In the genomic region with DNA sequence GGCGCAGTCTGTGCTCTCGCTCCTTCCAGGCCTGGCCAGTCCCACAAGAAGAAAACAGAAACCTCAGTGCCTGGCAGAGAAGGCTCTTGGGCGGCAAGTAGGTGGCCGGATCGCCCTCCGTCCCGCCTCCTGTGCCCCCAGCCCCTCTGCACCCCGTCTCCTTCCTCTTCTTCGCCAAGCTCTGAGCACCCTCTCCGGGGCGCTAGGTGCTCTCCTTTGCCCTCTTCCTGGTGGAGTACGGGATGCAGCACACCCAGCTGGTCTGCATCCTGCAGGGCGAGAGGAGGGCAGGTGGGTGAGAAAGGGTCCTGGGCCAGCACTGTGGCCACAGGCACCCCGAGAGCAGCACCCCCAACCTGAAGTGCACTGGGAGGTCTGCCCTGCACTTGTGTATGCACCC, we compare ENCODE assay signal across 26 cellular contexts. TPM values are rescaled to one million over a fixed set of nuclear protein-coding genes. Genes with fewer than 3 reads are reported as not detected.
"Had no signal": no experiment of that assay in that cellular context is flagged by ENCODE, and none has a peak within 500 bp of the region (broad histone marks: within the 10 kb centered on the region; RNA-seq: fewer than 3 reads in every experiment).

No MANE protein-coding gene starts in this region.

- H3K36me3 ChIP-seq: left lung had no signal

- DNase-seq: activated CD4-positive, alpha-beta memory T cell treated with anti-CD3 and anti-CD28 coated beads, Interleukin-2, amount 10 ng/mL, durations not matched to agents 7 days and 5 days; activated CD4-positive, alpha-beta T cell treated with anti-CD3 and anti-CD28 coated beads for 1 hour; activated CD4-positive, alpha-beta T cell treated with anti-CD3 and anti-CD28 coated beads, Interleukin-2, amount 10 ng/mL, durations not matched to agents 7 days and 5 days; activated CD8-positive, alpha-beta memory T cell treated with anti-CD3 and anti-CD28 coated beads, Interleukin-2, amount 50 U/mL, for 48 hours; activated naive CD4-positive, alpha-beta T cell; activated T-cell treated with anti-CD3 and anti-CD28 coated beads, Interleukin-2, amount 50 U/mL, for 24 hours; cerebellar nuclear complex; cortex of kidney; effector memory CD8-positive, alpha-beta T cell; head of caudate nucleus; hypothalamus; kidney glomerular epithelial cell; naive thymus-derived CD4-positive, alpha-beta T cell; nucleus accumbens; stimulated activated CD4-positive, alpha-beta T cell treated with anti-CD3 and anti-CD28 coated beads, Interleukin-2, amount 100 ng/mL, for 48 hours; stimulated activated naive CD4-positive, alpha-beta T cell treated with Interleukin-2 at 50 U/mL for 16 hours; T-helper 17 cell had no signal

- H3K4me1 Mint-ChIP-seq: mesothelial cell of epicardium, WTC11 had no signal

- H3K4me3 Mint-ChIP-seq: activated CD4-positive, alpha-beta memory T cell treated with anti-CD3 and anti-CD28 coated beads, Interleukin-2, amount 10 ng/mL, durations not matched to agents 7 days and 5 days; activated CD4-positive, alpha-beta T cell treated with anti-CD3 and anti-CD28 coated beads, Interleukin-2, amount 10 ng/mL, durations not matched to agents 7 days and 5 days; activated T-cell treated with anti-CD3 and anti-CD28 coated beads, Interleukin-2, amount 50 U/mL, for 24 hours; mesothelial cell of epicardium; WTC11 had no signal

- H3K27me3 ChIP-seq: gastroesophageal sphincter, left lung, pancreas, tibial nerve had no signal

- H3K9me3 ChIP-seq: gastroesophageal sphincter, pancreas, psoas muscle had no signal

- H3K27ac ChIP-seq: gastroesophageal sphincter, left lung, pancreas, psoas muscle, tibial nerve had no signal

- H3K4me1 ChIP-seq: pancreas, psoas muscle had no signal

- H3K27ac Mint-ChIP-seq: activated CD4-positive, alpha-beta memory T cell treated with anti-CD3 and anti-CD28 coated beads, Interleukin-2, amount 10 ng/mL, durations not matched to agents 7 days and 5 days; activated CD4-positive, alpha-beta T cell treated with anti-CD3 and anti-CD28 coated beads, Interleukin-2, amount 10 ng/mL, durations not matched to agents 7 days and 5 days; activated T-cell treated with anti-CD3 and anti-CD28 coated beads, Interleukin-2, amount 50 U/mL, for 24 hours; mesothelial cell of epicardium; T-helper 17 cell; WTC11 had no signal

- ATAC-seq: effector memory CD8-positive, alpha-beta T cell; gastroesophageal sphincter; left lung; pancreas; psoas muscle; T-helper 17 cell; WTC11 had no signal

- H3K4me3 ChIP-seq: gastroesophageal sphincter, left lung, pancreas, psoas muscle, tibial nerve had no signal

- H3K27me3 Mint-ChIP-seq: activated CD4-positive, alpha-beta memory T cell treated with anti-CD3 and anti-CD28 coated beads, Interleukin-2, amount 10 ng/mL, durations not matched to agents 7 days and 5 days; activated CD4-positive, alpha-beta T cell treated with anti-CD3 and anti-CD28 coated beads, Interleukin-2, amount 10 ng/mL, durations not matched to agents 7 days and 5 days; activated T-cell treated with anti-CD3 and anti-CD28 coated beads, Interleukin-2, amount 50 U/mL, for 24 hours; effector memory CD8-positive, alpha-beta T cell; naive thymus-derived CD4-positive, alpha-beta T cell; T-helper 17 cell had no signal

RNA-seq across cellular contexts. Expression of gene C13orf46, which starts 17.3 kb away (rescaled TPM):
- total RNA-seq: bronchial epithelial cell had no signal
- polyA plus RNA-seq: neural cell had no signal
